Comparison of ENCODE assay signal across 8 cellular contexts in the genomic region with DNA sequence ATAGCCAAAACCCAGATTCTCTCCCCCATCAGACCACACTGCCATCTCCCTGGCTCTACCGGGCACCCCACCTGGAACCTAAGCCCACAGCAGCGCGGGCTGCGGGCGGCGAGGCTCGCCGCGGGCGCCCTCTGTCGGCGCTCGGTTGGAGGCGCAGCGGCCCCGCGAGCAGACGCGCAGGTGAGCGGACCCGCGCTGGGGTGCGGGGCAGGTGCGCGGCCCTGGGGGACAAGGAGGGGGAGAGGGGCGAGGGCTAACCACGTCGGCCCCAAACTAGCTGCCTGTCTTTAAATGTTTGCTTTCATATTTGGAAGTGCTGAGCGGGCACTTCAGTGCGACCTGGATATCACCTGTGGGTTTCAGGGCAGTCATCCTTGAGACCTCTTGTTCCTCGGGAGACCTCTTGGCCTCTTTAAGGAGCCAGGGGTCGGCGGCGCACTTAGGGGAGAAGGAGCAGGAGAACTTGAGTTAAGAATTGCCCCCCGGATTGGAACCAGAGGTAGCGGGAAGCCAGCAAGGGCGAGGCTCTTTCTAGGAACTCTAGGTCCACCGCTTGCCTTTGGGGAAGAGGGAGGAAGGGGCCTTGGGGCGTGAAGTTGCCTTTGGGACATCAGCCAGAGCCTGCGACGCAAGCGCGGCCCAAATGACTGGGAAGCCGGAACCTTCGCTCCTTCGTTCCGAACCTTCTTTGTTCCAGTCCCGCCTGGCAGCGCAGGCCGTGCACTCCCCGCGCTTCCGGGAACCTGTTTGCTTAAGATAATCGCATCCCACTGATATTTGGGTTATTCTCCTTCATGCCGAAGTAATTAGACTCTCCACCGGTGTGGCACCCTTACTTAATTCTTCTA.
DNase-seq lines count a peak whose midpoint lies in the region; ATAC-seq, FAIRE-seq and TF ChIP-seq lines count a peak whose summit lies in the region.

No MANE protein-coding gene starts in this region.

- 0 out of 2 replicates have a peak overlapping the region, but pooled peaks have one; percentile 81 for H3K27ac Mint-ChIP-seq in GM23338
- peak overlapping the region in 2 of 3 experiments; percentile 54 to 74 for H3K27ac Mint-ChIP-seq in nephron

- no peaks in the 10 kb centered on the region for H3K36me3 ChIP-seq in GM23338 (ENCODE audit: insufficient read depth)
- H3K36me3 ChIP-seq in Loucy (ENCODE audit: insufficient read depth, low read length) = no peaks in the 10 kb centered on the region
- no peaks in the 10 kb centered on the region for H3K36me3 ChIP-seq in endothelial cell of umbilical vein (ENCODE audit: control insufficient read depth in 2 of 2, extremely low read depth in 1 of 2, insufficient read depth in 2 of 2, low read length in 2 of 2)
- H3K36me3 ChIP-seq in upper lobe of right lung = no peaks in the 10 kb centered on the region

- POLR2A ChIA-PET in endothelial cell of umbilical vein (lab: Charles Lee) = no interaction called here

- peak overlapping the region; percentile 90 for H3K4me2 ChIP-seq in GM23338
- H3K4me2 ChIP-seq in Loucy (ENCODE audit: low read depth, low read length, poor library complexity, severe bottlenecking) = peak overlapping the region; percentile 16
- H3K4me2 ChIP-seq in endothelial cell of umbilical vein (ENCODE audit: insufficient read depth, low read length) = peak overlapping the region; percentile 55

- H2AFZ ChIP-seq in GM23338 = peak overlapping the region; percentile 95
- no peak overlapping the region for H2AFZ ChIP-seq in Loucy (ENCODE audit: low read length)
- peak overlapping the region; percentile 77 for H2AFZ ChIP-seq in endothelial cell of umbilical vein (ENCODE audit: low read depth, low read length)

- H4K20me1 ChIP-seq in GM23338 (replicated peaks; ENCODE audit: insufficient read depth) (no peaks in the 10 kb centered on the region), Loucy (ENCODE audit: insufficient read depth, low read length, poor library complexity, severe bottlenecking) (no peaks in the 10 kb centered on the region), endothelial cell of umbilical vein (replicated peaks; ENCODE audit: control insufficient read depth, extremely low read depth, insufficient read depth, low read length) (no peaks in the 10 kb centered on the region)

- H3K27me3 ChIP-seq in GM23338 (ENCODE audit: insufficient read depth) = peaks cover 9% of the 10 kb centered on the region; the same call in 1 of the 2 replicates
- H3K27me3 ChIP-seq in Loucy (ENCODE audit: insufficient read depth, low read length, poor library complexity, severe bottlenecking) = no peaks in the 10 kb centered on the region
- H3K27me3 ChIP-seq in endothelial cell of umbilical vein (ENCODE audit: control insufficient read depth in 2 of 2, insufficient read depth in 2 of 2, low read length in 2 of 2) = peaks cover 14 to 33% of the 10 kb centered on the region in 2 experiments
- H3K27me3 ChIP-seq in upper lobe of right lung = peaks cover 15% of the 10 kb centered on the region

- peaks cover 48% of the 10 kb centered on the region for H3K4me1 Mint-ChIP-seq in GM23338
- peaks cover 5% of the 10 kb centered on the region for H3K4me1 Mint-ChIP-seq in nephron

- no peak for TF ChIP-seq POLR2A in endothelial cell of umbilical vein (IDR thresholded peaks at IDR 0.05; ENCODE audit: low read depth, low read length)

- peaks cover 32% of the 10 kb centered on the region for H3K4me1 ChIP-seq in GM23338 (ENCODE audit: insufficient read depth)
- no peaks in the 10 kb centered on the region for H3K4me1 ChIP-seq in Loucy (ENCODE audit: insufficient read depth, low read length, poor library complexity, severe bottlenecking)
- H3K4me1 ChIP-seq in endothelial cell of umbilical vein (ENCODE audit: control insufficient read depth, extremely low read depth, insufficient read depth, low read length) = peaks cover 7% of the 10 kb centered on the region
- peaks cover 7% of the 10 kb centered on the region for H3K4me1 ChIP-seq in upper lobe of right lung

- TF ChIP-seq CTCF in GM12864 (IDR thresholded peaks at IDR 0.05; ENCODE audit: low read depth, low read length, missing control alignments) (peak; percentile 85), GM23338 (conservative IDR thresholded peaks at IDR 0.05; ENCODE audit: low read depth in 2 of 2) (peak; percentile 76 to 85), Loucy (conservative IDR thresholded peaks at IDR 0.05; ENCODE audit: low read length) (peak; percentile 83), endothelial cell of umbilical vein (IDR thresholded peaks at IDR 0.05; ENCODE audit: extremely low read depth in 1 of 2, insufficient read depth in 1 of 2, low read depth in 1 of 2, low read length in 2 of 2) (peak; percentile 80 to 90), nephron (IDR thresholded peaks at IDR 0.05; ENCODE audit: unreplicated experiment in 3 of 3) (peak; percentile 89 to 95 (median 90)), upper lobe of right lung (IDR thresholded peaks at IDR 0.05) (peak; percentile 79)

- H3K4me3 ChIP-seq in GM12864 (ENCODE audit: low read depth, low read length) (peak overlapping the region; percentile 44), GM23338 (peak overlapping the region; percentile 68), Loucy (ENCODE audit: low read length, poor library complexity, severe bottlenecking) (no peak overlapping the region), endothelial cell of umbilical vein (replicated peaks in 1 of 3; ENCODE audit: insufficient read depth in 1 of 3, low read depth in 1 of 3, low read length in 3 of 3) (peak overlapping the region; percentile 5 to 41 (median 39)), upper lobe of right lung (peak overlapping the region; percentile 47)

- H3K79me2 ChIP-seq in GM23338 (replicated peaks; ENCODE audit: insufficient read depth) = no peaks in the 10 kb centered on the region
- H3K79me2 ChIP-seq in Loucy (ENCODE audit: insufficient read depth, low read length) = no peaks in the 10 kb centered on the region
- no peaks in the 10 kb centered on the region for H3K79me2 ChIP-seq in endothelial cell of umbilical vein (ENCODE audit: control insufficient read depth, insufficient read depth, low read length)

- dilution Hi-C loops in endothelial cell of umbilical vein (cut with MboI; ENCODE audit: extremely low pct_ligation_motif_present, low sequenced_read_pairs) = no loop called here

- no peaks in the 10 kb centered on the region for H3K36me3 Mint-ChIP-seq in GM23338 (ENCODE audit: low read depth)
- H3K36me3 Mint-ChIP-seq in nephron (ENCODE audit: low read depth) = no peaks in the 10 kb centered on the region

- H3K9ac ChIP-seq in Loucy (ENCODE audit: low read depth, low read length, poor library complexity, severe bottlenecking) = no peak overlapping the region
- H3K9ac ChIP-seq in endothelial cell of umbilical vein (replicated peaks; ENCODE audit: extremely low read depth, insufficient read depth, low read length) = no peak overlapping the region

- peak; percentile 28 for FAIRE-seq in endothelial cell of umbilical vein (lab: Jason Lieb, UNC)

- no peaks in the 10 kb centered on the region for H3K9me3 Mint-ChIP-seq in GM23338
- no peaks in the 10 kb centered on the region for H3K9me3 Mint-ChIP-seq in nephron

- H3K27ac ChIP-seq in GM23338 (ENCODE audit: low read depth) (no peak overlapping the region), endothelial cell of umbilical vein (ENCODE audit: insufficient read depth, low read depth, low read length) (no peak overlapping the region), upper lobe of right lung (no peak overlapping the region)

- ATAC-seq in GM23338 = peak; percentile 88
- ATAC-seq in upper lobe of right lung = peak; percentile 93

- DNase-seq in GM12864 (ENCODE audit: low read depth) = no peak
- DNase-seq in GM23338 (ENCODE audit: low spot score) = peak; percentile 74
- peak; percentile 28 to 35 for DNase-seq in activated CD4-positive, alpha-beta T cell treated with anti-CD3 and anti-CD28 coated beads, Interleukin-2, amount 50 U/mL, for 48 hours
- peak; percentile 23 for DNase-seq in endothelial cell of umbilical vein (ENCODE audit: low read depth, low spot score)
- peak; percentile 67 for DNase-seq in upper lobe of right lung
- no peak for DNase-seq in cerebellar nuclear complex (lab: John Stamatoyannopoulos, UW)

- no peaks in the 10 kb centered on the region for H3K9me1 ChIP-seq in endothelial cell of umbilical vein (replicated peaks; ENCODE audit: control insufficient read depth, extremely low read depth, insufficient read depth, low read length)

- intact Hi-C loops in endothelial cell of umbilical vein (cut with micrococcal nuclease) (loop anchor here (1.0 to 2.0 kb wide), 4 partner anchors 163 to 1169 kb away; no protein-coding TSS in a partner anchor), upper lobe of right lung (cut with DNase I) (loop anchor here (10.0 kb wide), 1 partner anchor 411 kb away; no protein-coding TSS in a partner anchor)

- BruUV-seq in endothelial cell of umbilical vein (replicated peaks; lab: Mats Ljungman, UMichigan) = no TSS peak

- H3K4me3 Mint-ChIP-seq in GM23338 = peak overlapping the region; percentile 80
- H3K4me3 Mint-ChIP-seq in nephron = peak overlapping the region; percentile 77 to 81 (median 80)

- no peaks in the 10 kb centered on the region for H3F3A ChIP-seq in GM23338 (replicated peaks; ENCODE audit: low read depth)
- no peaks in the 10 kb centered on the region for H3F3A ChIP-seq in Loucy (ENCODE audit: low read depth)

- H3K9me3 ChIP-seq in Loucy (ENCODE audit: insufficient read depth, low read depth, low read length) (no peaks in the 10 kb centered on the region), endothelial cell of umbilical vein (replicated peaks; ENCODE audit: control insufficient read depth, insufficient read depth, low read length) (no peaks in the 10 kb centered on the region), upper lobe of right lung (no peaks in the 10 kb centered on the region)

- H3K9me2 ChIP-seq in GM23338 (ENCODE audit: insufficient read depth) = no peaks in the 10 kb centered on the region
- H3K9me2 ChIP-seq in Loucy (replicated peaks; ENCODE audit: low read depth, low read length) = no peaks in the 10 kb centered on the region

- H3K27me3 Mint-ChIP-seq in GM23338 (ENCODE audit: insufficient read depth, low read depth, poor library complexity) (peaks cover 6% of the 10 kb centered on the region), nephron (ENCODE audit: low read depth) (peaks cover 28% of the 10 kb centered on the region)

- CTCF ChIA-PET in endothelial cell of umbilical vein (lab: Charles Lee) = interaction anchor here (0.7 to 5.2 kb wide), 17 partner anchors 10 to 1412 kb away, joined by 3 to 49 read pairs (median 10); no protein-coding TSS in a partner anchor

TF ChIP-seq in GM23338, 12 proteins besides CTCF, POLR2A, EP300 and RAD21 (continues in another document):
- TF ChIP-seq JUNB (IDR thresholded peaks at IDR 0.05; ENCODE audit: unreplicated experiment) = no peak

TF ChIP-seq in endothelial cell of umbilical vein, 7 proteins besides CTCF, POLR2A, EP300 and RAD21:
- TF ChIP-seq, protein P1, sequence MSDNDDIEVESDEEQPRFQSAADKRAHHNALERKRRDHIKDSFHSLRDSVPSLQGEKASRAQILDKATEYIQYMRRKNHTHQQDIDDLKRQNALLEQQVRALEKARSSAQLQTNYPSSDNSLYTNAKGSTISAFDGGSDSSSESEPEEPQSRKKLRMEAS (IDR thresholded peaks at IDR 0.05; ENCODE audit: insufficient read depth, insufficient read length) = no peak
- peak; percentile 54 for TF ChIP-seq EZH2 (IDR thresholded peaks at IDR 0.05; ENCODE audit: borderline replicate concordance, low read depth, low read length, severe bottlenecking)

Comparison
In these comparisons a context has a peak if more than half of its experiments do, and no peak if none do; other contexts are left out.
1. DNase-seq: peak in GM23338 (single experiment), activated CD4-positive, alpha-beta T cell treated with anti-CD3 and anti-CD28 coated beads, Interleukin-2, amount 50 U/mL, for 48 hours (2 of 2), endothelial cell of umbilical vein (single experiment) and upper lobe of right lung (single experiment); none in GM12864 (single experiment) and cerebellar nuclear complex (0 of 2).
2. H3K4me2 ChIP-seq: peak in every context shown above with its lines; median percentile 90 in GM23338; 55 in endothelial cell of umbilical vein; 16 in Loucy.
3. Peak in every context shown above with its lines, with median percentiles within 50 percentile points of each other: CTCF ChIP-seq.